Comparison of ENCODE assay signal across 8 cellular contexts in genomic region chr12:53757095-53757770, GRCh38.
DNase-seq lines count a peak whose midpoint lies in the region; ATAC-seq lines count a peak whose summit lies in the region.

No MANE protein-coding gene starts in this region.

- peak; percentile 40 to 53 for DNase-seq in SHP77 (lab: John Stamatoyannopoulos, UW)
- no peak for DNase-seq in SHP77 treated with DMSO at 0.1 percent for 48 hours (lab: John Stamatoyannopoulos, UW)
- DNase-seq in NCI-H1694 treated with DMSO at 0.1 percent for 48 hours (lab: John Stamatoyannopoulos, UW): peak; percentile 61
- peak; percentile 89 for DNase-seq in activated CD4-positive, CD25-positive, alpha-beta regulatory T cell treated with anti-CD3 and anti-CD28 coated beads, Interleukin-2, amount 50 U/mL, for 72 hours
- peak; percentile 82 for DNase-seq in cerebellar cortex (ENCODE audit: low spot score)
- peak; percentile 77 for DNase-seq in kidney tubule cell (ENCODE audit: low spot score)
- peak; percentile 62 to 77 for DNase-seq in stimulated activated CD4-positive, alpha-beta T cell treated with anti-CD3 and anti-CD28 coated beads, Interleukin-4, amount 100 ng/mL, for 4 hours

- ATAC-seq in HG02870 (IDR thresholded peaks at IDR 0.05; ENCODE audit: unreplicated experiment): peak; percentile 60
